22 cellular contexts compared by ENCODE assay signal in genomic region chr16:89798126-89798525, GRCh38. TPM values are rescaled to one million over a fixed set of nuclear protein-coding genes. Genes with fewer than 3 reads are reported as not detected.
A peak's percentile ranks its signal among the peaks of the same experiment; 100 is the strongest.
DNase-seq lines count a peak whose midpoint lies in the region; ATAC-seq, FAIRE-seq and TF ChIP-seq lines count a peak whose summit lies in the region.
"Had no signal": no experiment of that assay in that cellular context is flagged by ENCODE, and none has a peak within 500 bp of the region (broad histone marks: within the 10 kb centered on the region; RNA-seq: fewer than 3 reads in every experiment).

No MANE protein-coding gene starts in this region.

- no peak for FAIRE-seq in HepG2 (lab: Jason Lieb, UNC)
- no peak for FAIRE-seq in GM12878 (lab: Jason Lieb, UNC)
- FAIRE-seq: A549, G401.6 had no signal

- no peak for TF ChIP-seq CTCF in HepG2 (CRISPR knock-in tag; IDR thresholded peaks at IDR 0.05)
- TF ChIP-seq CTCF in right lobe of liver (IDR thresholded peaks at IDR 0.05), result no peak
- TF ChIP-seq CTCF in GM12878 (IDR thresholded peaks at IDR 0.05 in 2 of 3, conservative IDR thresholded peaks at IDR 0.05 in 1 of 3; ENCODE audit: control insufficient read depth in 2 of 3, extremely low read depth in 1 of 3, insufficient read depth in 1 of 3, low read depth in 3 of 3, low read length in 3 of 3), result no peak

- H3K27ac ChIP-seq in HepG2 (ENCODE audit: extremely low read length, insufficient read depth, low read length) (no peak overlapping the region), right lobe of liver (no peak overlapping the region), GM12878 (ENCODE audit: control insufficient read depth, insufficient read depth) (no peak overlapping the region), temporal lobe (ENCODE audit: low read depth, low read length) (peak overlapping the region; percentile 63)
- H3K27ac ChIP-seq: A549, C4-2B, SJCRH30 had no signal

- SMC1A ChIA-PET in GM12878 (lab: Charles Lee; ENCODE audit: uncharacterized antibody, unreplicated experiment), result no interaction called here

- H3K9me3 ChIP-seq in HepG2 (ENCODE audit: low read length) (no peaks in the 10 kb centered on the region), right lobe of liver (no peaks in the 10 kb centered on the region), GM12878 (replicated peaks; ENCODE audit: control insufficient read depth, insufficient read depth, low read length) (no peaks in the 10 kb centered on the region)
- H3K9me3 ChIP-seq: A549, Caco-2, SJCRH30 had no signal

- 92% methylated on average over 5 of the region's 5 CpGs for WGBS in HepG2 (ENCODE audit: low lambda C conversion rate)
- WGBS in right lobe of liver (ENCODE audit: insufficient coverage, low coverage, low lambda C conversion rate, missing lambda C conversion rate), result 88% methylated on average over 5 of the region's 5 CpGs
- WGBS in GM12878 (ENCODE audit: insufficient coverage, insufficient replicate concordance, low lambda C conversion rate, missing lambda C conversion rate), result 88% methylated on average over 5 of the region's 5 CpGs

- H3K4me2 ChIP-seq in HepG2 (ENCODE audit: low read depth, low read length), result no peak overlapping the region
- H3K4me2 ChIP-seq in GM12878 (ENCODE audit: control insufficient read depth, insufficient read depth), result no peak overlapping the region
- H3K4me2 ChIP-seq: A549 had no signal

- H3K27me3 ChIP-seq in HepG2 (ENCODE audit: control insufficient read depth in 1 of 2, insufficient read depth in 2 of 2, low read length in 2 of 2) (no peaks in the 10 kb centered on the region), right lobe of liver (no peaks in the 10 kb centered on the region), GM12878 (replicated peaks in 1 of 2; ENCODE audit: control insufficient read depth in 2 of 2, insufficient read depth in 2 of 2, low read length in 1 of 2) (no peaks in the 10 kb centered on the region)
- H3K27me3 ChIP-seq: SJCRH30 had no signal

- H3K79me2 ChIP-seq in HepG2 (ENCODE audit: insufficient read depth, low read length) (no peaks in the 10 kb centered on the region), GM12878 (ENCODE audit: control insufficient read depth, insufficient read depth, low read length) (no peaks in the 10 kb centered on the region)

- H3K4me1 ChIP-seq in HepG2 (ENCODE audit: insufficient read depth, low read length) (no peaks in the 10 kb centered on the region), right lobe of liver (no peaks in the 10 kb centered on the region), GM12878 (ENCODE audit: control insufficient read depth, insufficient read depth, low read length) (no peaks in the 10 kb centered on the region)
- H3K4me1 ChIP-seq: A549, Caco-2, SJCRH30 had no signal

- CTCF ChIA-PET in HepG2 (lab: Yijun Ruan, JAX; ENCODE audit: low intra/inter-chr PET ratio, low total read pairs) (no interaction called here), GM12878 (lab: Yijun Ruan, JAX) (interaction anchor here (0.6 to 1.0 kb wide), 2 partner anchors 63 to 705 kb away, joined by 3 to 4 read pairs; no protein-coding TSS in a partner anchor)

- H3K4me3 ChIP-seq in HepG2 (replicated peaks in 1 of 3; ENCODE audit: insufficient read depth in 1 of 3, low read depth in 2 of 3, low read length in 3 of 3), result no peak overlapping the region
- H3K4me3 ChIP-seq in right lobe of liver, result no peak overlapping the region
- H3K4me3 ChIP-seq in GM12878, result no peak overlapping the region
- H3K4me3 ChIP-seq: A549, SJCRH30 had no signal

- TF ChIP-seq RAD21 in HepG2 (CRISPR knock-in tag; IDR thresholded peaks at IDR 0.05) (no peak), GM12878 (IDR thresholded peaks at IDR 0.05; ENCODE audit: insufficient read depth, low read depth, low read length) (no peak)

- TF ChIP-seq EP300 in HepG2 (IDR thresholded peaks at IDR 0.05; ENCODE audit: low read depth in 2 of 2, low read length in 2 of 2) (no peak), HepG2 (CRISPR knock-in tag; IDR thresholded peaks at IDR 0.05; ENCODE audit: borderline replicate concordance) (no peak), GM12878 (IDR thresholded peaks at IDR 0.05; ENCODE audit: borderline replicate concordance in 1 of 2, control insufficient read depth in 1 of 2, low read depth in 2 of 2, low read length in 2 of 2) (no peak)

- no peak for DNase-seq in HepG2 (ENCODE audit: low spot score)
- DNase-seq in right lobe of liver, result no peak
- no peak for DNase-seq in GM12878 (ENCODE audit: low read depth, low spot score)
- no peak for DNase-seq in NCI-H345 treated with DMSO at 0.1 percent for 48 hours (lab: John Stamatoyannopoulos, UW; ENCODE audit: unreplicated experiment)
- DNase-seq in activated CD4-positive, alpha-beta T cell treated with anti-CD3 and anti-CD28 coated beads, Interleukin-2, amount 50 U/mL, for 4 hours, result no peak
- DNase-seq: Caco-2; CD8-positive, alpha-beta T cell; GOT3; HCEC 1CT; NCI-H1048; NCI-H1417 treated with DMSO at 0.1 percent for 48 hours; NCI-H1694 treated with DMSO at 0.1 percent for 48 hours; NCI-H2081; NCI-H226; NCI-H510A treated with DMSO at 0.1 percent for 48 hours; PC-3; SJCRH30 had no signal

- no peak overlapping the region for H3K9ac ChIP-seq in HepG2 (ENCODE audit: insufficient read depth, low read depth, low read length)
- no peak overlapping the region for H3K9ac ChIP-seq in GM12878 (ENCODE audit: control insufficient read depth, insufficient read depth, low read length)

- POLR2A ChIA-PET in HepG2 (lab: Yijun Ruan, JAX), result no interaction called here
- POLR2A ChIA-PET in GM12878 (lab: Charles Lee), result no interaction called here

- H4K20me1 ChIP-seq in HepG2 (ENCODE audit: insufficient read depth, low read length), result no peaks in the 10 kb centered on the region
- no peaks in the 10 kb centered on the region for H4K20me1 ChIP-seq in GM12878 (ENCODE audit: control insufficient read depth, insufficient read depth)

- RAD21 ChIA-PET in GM12878 (lab: Charles Lee; ENCODE audit: unreplicated experiment), result no interaction called here

- no peak for TF ChIP-seq POLR2A in HepG2 (IDR thresholded peaks at IDR 0.05; ENCODE audit: insufficient read depth in 1 of 2, low read depth in 2 of 2, low read length in 2 of 2)
- no peak for TF ChIP-seq POLR2A in right lobe of liver (IDR thresholded peaks at IDR 0.05)
- no peak for TF ChIP-seq POLR2A in GM12878 (IDR thresholded peaks at IDR 0.05; ENCODE audit: low read depth, low read length)

- intact Hi-C loops in HepG2 (cut with micrococcal nuclease; ENCODE audit: unreplicated experiment) (no loop called here), right lobe of liver (cut with DNase I) (loop anchor here (5.0 to 10.0 kb wide), 3 partner anchors 67 to 93 kb away; partner anchors contain the start of gene SPATA2L (in 1 of the 2)), GM12878 (cut with micrococcal nuclease; ENCODE audit: unreplicated experiment) (no loop called here)

- in situ Hi-C loops in HepG2 (cut with HindIII; ENCODE audit: extremely low pct_ligation_motif_present, low pct_unique_long_range_greater_than_20kb), result no loop called here
- in situ Hi-C loops in GM12878 (cut with MboI), result loop anchor here (10.0 kb wide), 1 partner anchor 93 kb away; the partner anchor contains the start of gene SPATA2L

- H3K36me3 ChIP-seq in HepG2 (replicated peaks in 1 of 2; ENCODE audit: control insufficient read depth in 1 of 2, insufficient read depth in 2 of 2, low read length in 2 of 2), result peaks cover 28 to 74% of the 10 kb centered on the region in 2 experiments
- no peaks in the 10 kb centered on the region for H3K36me3 ChIP-seq in right lobe of liver
- peaks cover 17 to 28% of the 10 kb centered on the region in 2 experiments; a peak in 3 of 4 replicates for H3K36me3 ChIP-seq in GM12878 (ENCODE audit: control insufficient read depth in 2 of 2, insufficient read depth in 2 of 2, low read length in 1 of 2)

- H2AFZ ChIP-seq in HepG2 (ENCODE audit: low read length), result no peak overlapping the region
- no peak overlapping the region for H2AFZ ChIP-seq in GM12878 (ENCODE audit: control insufficient read depth, low read depth, low read length)

- BruUV-seq in HepG2 (replicated peaks; lab: Mats Ljungman, UMichigan) (no TSS peak), GM12878 (replicated peaks; lab: Mats Ljungman, UMichigan) (TSS peak; percentile 49)

- ATAC-seq in HepG2 (no peak), right lobe of liver (no peak), GM12878 (no peak), GM21367 (IDR thresholded peaks at IDR 0.05; ENCODE audit: unreplicated experiment) (no peak)
- ATAC-seq: CD8-positive, alpha-beta T cell; PC-3 had no signal

RNA-seq across cellular contexts. Expression of gene FANCA, which starts 18.3 kb away (rescaled TPM):
- total RNA-seq in HepG2 (2016; rRNA removed; fragmentation: Illumina TruSeq; extraction: Trizol) (45.7 and 106 TPM in 2 replicates), right lobe of liver (10 to 100 TPM in 1 of 6 experiments, 1 to 10 TPM in 5; 4.5 to 12.7 (median 8.3) TPM), GM12878 (2014; rRNA removed) (46.8 and 57.7 TPM in 2 replicates), GM12878 (2014; rRNA removed; fragmentation: Illumina TruSeq; extraction: Trizol) (32.0 and 32.1 TPM in 2 replicates), GM12878 (2021) (64.3 and 84.5 TPM in 2 replicates), temporal lobe (6.1 TPM)
- 46.6 and 48.3 TPM in 2 replicates for total RNA-seq in HepG2 (2016; cell fraction: cytosol; rRNA removed; fragmentation: Illumina TruSeq; extraction: Trizol; ENCODE audit: low read depth)
- total RNA-seq in HepG2 (2016; cell fraction: insoluble cytoplasmic fraction; rRNA removed; fragmentation: Illumina TruSeq; extraction: Trizol), result 43.7 and 101 TPM in 2 replicates
- total RNA-seq in HepG2 (2016; cell fraction: membrane; rRNA removed; fragmentation: Illumina TruSeq; extraction: Trizol), result 27.1 and 30.3 TPM in 2 replicates
- total RNA-seq in HepG2 (2016; cell fraction: nucleus; rRNA removed; fragmentation: Illumina TruSeq; extraction: Trizol), result 179 and 193 TPM in 2 replicates
- polyA plus RNA-seq in HepG2 (2011; rRNA removed) (77.9 and 88.0 TPM in 2 replicates), GM12878 (2011; rRNA removed) (35.5 and 57.6 TPM in 2 replicates), GM12878 (2014; fragmentation: Illumina TruSeq; extraction: Trizol) (30.6 and 54.3 TPM in 2 replicates), GM12878 (2014; fragmentation: Nextera tagmentation; extraction: Ambion mirVana) (1 to 10 TPM; 4.7 to 6.9 TPM), GM12878 (2014; rRNA removed) (79.6 and 95.9 TPM in 2 replicates), GM12878 (2016; fragmentation: Nextera tagmentation; extraction: Ambion mirVana) (10 to 100 TPM; 50.4 to 53.4 TPM)
- polyA plus RNA-seq in HepG2 (2011; cell fraction: cytosol; rRNA removed), result 20.9 and 33.5 TPM in 2 replicates
- 552 and 945 TPM in 2 replicates for polyA plus RNA-seq in HepG2 (2011; cell fraction: nucleus; rRNA removed)
- polyA plus RNA-seq in HepG2 (2012), result 51.2 and 57.6 TPM in 2 replicates
- 6.7 and 7.8 TPM in 2 replicates for polyA plus RNA-seq in HepG2 (2016; cell fraction: cytosol; fragmentation: Illumina TruSeq; extraction: Trizol; ENCODE audit: low read depth)
- 40.2 and 46.3 TPM in 2 replicates for polyA plus RNA-seq in HepG2 (2016; cell fraction: insoluble cytoplasmic fraction; fragmentation: Illumina TruSeq; extraction: Trizol; ENCODE audit: low read depth)
- polyA plus RNA-seq in HepG2 (2016; cell fraction: membrane; fragmentation: Illumina TruSeq; extraction: Trizol; ENCODE audit: low read depth), result 13.5 and 16.8 TPM in 2 replicates
- 471 and 532 TPM in 2 replicates for polyA plus RNA-seq in HepG2 (2016; cell fraction: nucleus; fragmentation: Illumina TruSeq; extraction: Trizol; ENCODE audit: insufficient read depth, low read depth)
- 118 and 216 TPM in 2 replicates for polyA minus RNA-seq in HepG2 (2011; rRNA and poly(A)+ RNA removed; ENCODE audit: low replicate concordance)
- polyA minus RNA-seq in HepG2 (2011; cell fraction: cytosol; rRNA and poly(A)+ RNA removed), result 14.8 and 19.6 TPM in 2 replicates
- 151 and 196 TPM in 2 replicates for polyA minus RNA-seq in HepG2 (2011; cell fraction: nucleus; rRNA and poly(A)+ RNA removed)
- 206 and 230 TPM in 2 replicates for total RNA-seq in GM12878 (2013; cell fraction: nucleolus; rRNA removed)
- 19.4 TPM for polyA plus RNA-seq in GM12878 (2011; ENCODE audit: low read depth)
- 58.6 and 71.9 TPM in 2 replicates for polyA plus RNA-seq in GM12878 (2011; cell fraction: cytosol; rRNA removed)
- 314 and 366 TPM in 2 replicates for polyA plus RNA-seq in GM12878 (2011; cell fraction: nucleus; rRNA removed)
- polyA plus RNA-seq in GM12878 (2012), result 28.7 and 32.6 TPM in 2 replicates
- polyA minus RNA-seq in GM12878 (2011; rRNA and poly(A)+ RNA removed), result 86.9 and 95.3 TPM in 2 replicates
- 32.7 and 34.4 TPM in 2 replicates for polyA minus RNA-seq in GM12878 (2011; cell fraction: cytosol; rRNA and poly(A)+ RNA removed)
- polyA minus RNA-seq in GM12878 (2011; cell fraction: nucleus; rRNA and poly(A)+ RNA removed), result 98.0 and 181 TPM in 2 replicates

RNA-seq across cellular contexts. Expression of gene SPIRE2, which starts 30.1 kb away (rescaled TPM):
- 7.6 and 13.3 TPM in 2 replicates for total RNA-seq in HepG2 (2016; rRNA removed; fragmentation: Illumina TruSeq; extraction: Trizol)
- total RNA-seq in HepG2 (2016; cell fraction: cytosol; rRNA removed; fragmentation: Illumina TruSeq; extraction: Trizol; ENCODE audit: low read depth), result 7.4 and 7.6 TPM in 2 replicates
- 6.9 and 15.0 TPM in 2 replicates for total RNA-seq in HepG2 (2016; cell fraction: insoluble cytoplasmic fraction; rRNA removed; fragmentation: Illumina TruSeq; extraction: Trizol)
- total RNA-seq in HepG2 (2016; cell fraction: membrane; rRNA removed; fragmentation: Illumina TruSeq; extraction: Trizol), result 13.7 and 13.8 TPM in 2 replicates
- total RNA-seq in HepG2 (2016; cell fraction: nucleus; rRNA removed; fragmentation: Illumina TruSeq; extraction: Trizol), result 16.9 and 26.9 TPM in 2 replicates
- polyA plus RNA-seq in HepG2 (2011; rRNA removed), result 37.5 and 55.7 TPM in 2 replicates
- 29.8 and 35.9 TPM in 2 replicates for polyA plus RNA-seq in HepG2 (2011; cell fraction: cytosol; rRNA removed)
- polyA plus RNA-seq in HepG2 (2011; cell fraction: nucleus; rRNA removed), result 186 and 193 TPM in 2 replicates
- 30.1 and 41.7 TPM in 2 replicates for polyA plus RNA-seq in HepG2 (2012)
- polyA plus RNA-seq in HepG2 (2016; cell fraction: cytosol; fragmentation: Illumina TruSeq; extraction: Trizol; ENCODE audit: low read depth), result 5.5 and 5.7 TPM in 2 replicates
- 9.8 and 12.7 TPM in 2 replicates for polyA plus RNA-seq in HepG2 (2016; cell fraction: insoluble cytoplasmic fraction; fragmentation: Illumina TruSeq; extraction: Trizol; ENCODE audit: low read depth)
- 11.2 and 11.5 TPM in 2 replicates for polyA plus RNA-seq in HepG2 (2016; cell fraction: membrane; fragmentation: Illumina TruSeq; extraction: Trizol; ENCODE audit: low read depth)
- 72.0 and 77.2 TPM in 2 replicates for polyA plus RNA-seq in HepG2 (2016; cell fraction: nucleus; fragmentation: Illumina TruSeq; extraction: Trizol; ENCODE audit: insufficient read depth, low read depth)
- polyA minus RNA-seq in HepG2 (2011; rRNA and poly(A)+ RNA removed; ENCODE audit: low replicate concordance), result 39.8 and 51.7 TPM in 2 replicates
- 21.2 and 22.1 TPM in 2 replicates for polyA minus RNA-seq in HepG2 (2011; cell fraction: cytosol; rRNA and poly(A)+ RNA removed)
- 47.1 and 54.0 TPM in 2 replicates for polyA minus RNA-seq in HepG2 (2011; cell fraction: nucleus; rRNA and poly(A)+ RNA removed)
- 1 to 10 TPM; 4.8 to 7.8 (median 6.1) TPM for total RNA-seq in right lobe of liver
- total RNA-seq in GM12878 (2013; cell fraction: nucleolus; rRNA removed), result 0.64 and 1.8 TPM in 2 replicates
- total RNA-seq in GM12878 (2014; rRNA removed), result 0.05 and 0.23 TPM in 2 replicates
- 0.27 and 0.32 TPM in 2 replicates for total RNA-seq in GM12878 (2014; rRNA removed; fragmentation: Illumina TruSeq; extraction: Trizol)
- total RNA-seq in GM12878 (2021), result 0.35 and 0.64 TPM in 2 replicates
- polyA plus RNA-seq in GM12878 (2011; ENCODE audit: low read depth), result not detected
- 0.04 TPM in 1 of 2 replicates, not detected in the other for polyA plus RNA-seq in GM12878 (2011; rRNA removed)
- 0.10 TPM in 1 of 2 replicates, not detected in the other for polyA plus RNA-seq in GM12878 (2011; cell fraction: cytosol; rRNA removed)
- 0.37 TPM in 2 replicates for polyA plus RNA-seq in GM12878 (2011; cell fraction: nucleus; rRNA removed)
- polyA plus RNA-seq in GM12878 (2012), result 0.15 and 0.17 TPM in 2 replicates
- polyA plus RNA-seq in GM12878 (2014; fragmentation: Illumina TruSeq; extraction: Trizol), result 0.46 and 0.52 TPM in 2 replicates
- polyA plus RNA-seq in GM12878 (2014; fragmentation: Nextera tagmentation; extraction: Ambion mirVana), result under 1 TPM; 0.03 to 0.18 TPM
- polyA plus RNA-seq in GM12878 (2014; rRNA removed), result 0.05 and 0.28 TPM in 2 replicates
- polyA plus RNA-seq in GM12878 (2016; fragmentation: Nextera tagmentation; extraction: Ambion mirVana), result under 1 TPM in 1 of 2 experiments, not detected in 1; 0.56 TPM
- 0.67 TPM in 1 of 2 replicates, not detected in the other for polyA minus RNA-seq in GM12878 (2011; rRNA and poly(A)+ RNA removed)
- polyA minus RNA-seq in GM12878 (2011; cell fraction: cytosol; rRNA and poly(A)+ RNA removed), result 0.40 and 1.2 TPM in 2 replicates
- 0.12 and 0.67 TPM in 2 replicates for polyA minus RNA-seq in GM12878 (2011; cell fraction: nucleus; rRNA and poly(A)+ RNA removed)
- 14.8 TPM for total RNA-seq in temporal lobe

Comparison
In these comparisons a context has a peak if more than half of its experiments do, and no peak if none do; other contexts are left out.
1. intact Hi-C loops: an anchor here in right lobe of liver (5.0 to 10.0 kb wide); none called in HepG2 and GM12878.